ENCODE assay signal across 1 cellular context in genomic region chr7:73612598-73613269, GRCh38.
TF ChIP-seq lines count a peak whose summit lies in the region.

No MANE protein-coding gene starts in this region.

TF ChIP-seq in HepG2, 621 proteins besides CTCF, POLR2A, EP300 and RAD21 (continued from another document and continues in another):
- TF ChIP-seq ARID4A (CRISPR knock-in tag; IDR thresholded peaks at IDR 0.05; ENCODE audit: borderline replicate concordance) = peak; percentile 89; the same call in 1 of the 2 replicates
- TF ChIP-seq ARID2 (CRISPR knock-in tag; IDR thresholded peaks at IDR 0.05; ENCODE audit: borderline replicate concordance) = peak; percentile 95
- peak; percentile 62 for TF ChIP-seq TBL1XR1 (IDR thresholded peaks at IDR 0.05; ENCODE audit: borderline replicate concordance, low read length, partially characterized antibody)
- TF ChIP-seq ZIK1 (CRISPR knock-in tag; IDR thresholded peaks at IDR 0.05; ENCODE audit: borderline replicate concordance, low read depth) = peak; percentile 50; the same call in 1 of the 2 replicates
- TF ChIP-seq ZNF609 (CRISPR knock-in tag; IDR thresholded peaks at IDR 0.05; ENCODE audit: borderline replicate concordance) = peak; percentile 91
- 0 out of 2 replicates have a peak, but pooled peaks have one; percentile 34 for TF ChIP-seq ZNF276 (CRISPR knock-in tag; IDR thresholded peaks at IDR 0.05; ENCODE audit: low read depth)
- TF ChIP-seq THAP11 (CRISPR knock-in tag; IDR thresholded peaks at IDR 0.05) = peak; percentile 75
- TF ChIP-seq HIVEP1 (CRISPR knock-in tag; IDR thresholded peaks at IDR 0.05) = peak; percentile 63; the same call in 1 of the 2 replicates
- no peak for TF ChIP-seq CBX1 (IDR thresholded peaks at IDR 0.05; ENCODE audit: low read depth)
- peak; percentile 83 for TF ChIP-seq FOXP1 (IDR thresholded peaks at IDR 0.05)
- peak; percentile 97 for TF ChIP-seq FOXP1 (CRISPR knock-in tag; IDR thresholded peaks at IDR 0.05)
- TF ChIP-seq ZNF256 (CRISPR knock-in tag; conservative IDR thresholded peaks at IDR 0.05) = no peak
- no peak for TF ChIP-seq ZNF878 (CRISPR knock-in tag; IDR thresholded peaks at IDR 0.05)
- no peak for TF ChIP-seq NONO (IDR thresholded peaks at IDR 0.05)
- peak; percentile 95 for TF ChIP-seq NONO (CRISPR knock-in tag; conservative IDR thresholded peaks at IDR 0.05)
- peak; percentile 92 for TF ChIP-seq NCOR1 (IDR thresholded peaks at IDR 0.05; ENCODE audit: borderline replicate concordance, low read length)
- no peak for TF ChIP-seq ZNF230 (CRISPR knock-in tag; IDR thresholded peaks at IDR 0.05)
- no peak for TF ChIP-seq ZNF235 (CRISPR knock-in tag; IDR thresholded peaks at IDR 0.05; ENCODE audit: borderline replicate concordance)
- 0 out of 2 replicates have a peak, but pooled peaks have one; percentile 76 for TF ChIP-seq TSC22D2 (CRISPR knock-in tag; IDR thresholded peaks at IDR 0.05; ENCODE audit: borderline replicate concordance)
- TF ChIP-seq ZSCAN5A (CRISPR knock-in tag; IDR thresholded peaks at IDR 0.05; ENCODE audit: borderline replicate concordance) = no peak; the same call in 1 of the 2 replicates
- no peak for TF ChIP-seq ZFP36L2 (CRISPR knock-in tag; IDR thresholded peaks at IDR 0.05)
- TF ChIP-seq FOXO1 (CRISPR knock-in tag; IDR thresholded peaks at IDR 0.05) = peak; percentile 97
- no peak for TF ChIP-seq SRSF9 (IDR thresholded peaks at IDR 0.05; ENCODE audit: borderline replicate concordance, insufficient read depth, low read depth, low read length, poor library complexity, severe bottlenecking)
- TF ChIP-seq ZNF274 (CRISPR knock-in tag; IDR thresholded peaks at IDR 0.05) = no peak
- TF ChIP-seq AGO1 (IDR thresholded peaks at IDR 0.05; ENCODE audit: low read depth, low read length, poor library complexity, severe bottlenecking) = no peak
- peak; percentile 85 for TF ChIP-seq BHLHE40 (IDR thresholded peaks at IDR 0.05; ENCODE audit: low read length)
- TF ChIP-seq ARNT2 (CRISPR knock-in tag; IDR thresholded peaks at IDR 0.05; ENCODE audit: low read depth) = peak; percentile 53
- TF ChIP-seq ZNF710 (CRISPR knock-in tag; IDR thresholded peaks at IDR 0.05; ENCODE audit: borderline replicate concordance) = peak; percentile 93
- TF ChIP-seq ATF3 (CRISPR knock-in tag; IDR thresholded peaks at IDR 0.05) = peak; percentile 67
- no peak; the same call in 1 of the 2 replicates for TF ChIP-seq ZNF225 (CRISPR knock-in tag; IDR thresholded peaks at IDR 0.05)
- TF ChIP-seq SP2 (CRISPR knock-in tag; IDR thresholded peaks at IDR 0.05) = no peak
- TF ChIP-seq UBTF (CRISPR knock-in tag; IDR thresholded peaks at IDR 0.05) = peak; percentile 56; the same call in 1 of the 2 replicates
- TF ChIP-seq ZNF605 (CRISPR knock-in tag; IDR thresholded peaks at IDR 0.05) = peak; percentile 91
- no peak for TF ChIP-seq KLF15 (CRISPR knock-in tag; IDR thresholded peaks at IDR 0.05; ENCODE audit: borderline replicate concordance)
- peak; percentile 81 for TF ChIP-seq ZBTB33 (CRISPR knock-in tag; IDR thresholded peaks at IDR 0.05)
